ENCODE assay signal across 13 cellular contexts in genomic region chr19:14559916-14560775, GRCh38. TPM values are rescaled to one million over a fixed set of nuclear protein-coding genes. Genes with fewer than 3 reads are reported as not detected.
DNase-seq lines count a peak whose midpoint lies in the region; ATAC-seq and TF ChIP-seq lines count a peak whose summit lies in the region.
"Had no signal": no experiment of that assay in that cellular context is flagged by ENCODE, and none has a peak within 500 bp of the region (broad histone marks: within the 10 kb centered on the region; RNA-seq: fewer than 3 reads in every experiment).

No MANE protein-coding gene starts in this region.

- no peak for TF ChIP-seq POLR2A in spleen (IDR thresholded peaks at IDR 0.05)

- H3K4me2 ChIP-seq in Karpas-422 (ENCODE audit: low read depth, low read length, poor library complexity, severe bottlenecking) (peak overlapping the region; percentile 83), SK-N-SH (no peak overlapping the region)

- H4K20me1 ChIP-seq in Karpas-422 (ENCODE audit: insufficient read depth, low read depth, low read length) (peaks cover 8% of the 10 kb centered on the region; the same call in 1 of the 2 replicates), SK-N-SH (ENCODE audit: insufficient read depth) (no peaks in the 10 kb centered on the region; the same call in 1 of the 2 replicates)

- H3K4me1 ChIP-seq in Karpas-422 (ENCODE audit: low read length) (peaks cover 37% of the 10 kb centered on the region), adipocyte (ENCODE audit: control insufficient read depth, insufficient read depth, low read length) (peaks cover 35% of the 10 kb centered on the region), iPS-15b (ENCODE audit: control insufficient read depth, insufficient read depth, low read length) (peaks cover 12% of the 10 kb centered on the region), spleen (peaks cover 12 to 75% (median 48%) of the 10 kb centered on the region in 6 donors), SK-N-SH (ENCODE audit: control insufficient read depth in 1 of 2, insufficient read depth in 2 of 2, low read depth in 1 of 2, low read length in 1 of 2) (peaks cover 0 to 15% of the 10 kb centered on the region in 2 experiments; a peak in 1 of 4 replicates)

- peaks cover 49% of the 10 kb centered on the region for H3K79me2 ChIP-seq in Karpas-422 (ENCODE audit: low read length)
- peaks cover 6% of the 10 kb centered on the region for H3K79me2 ChIP-seq in SK-N-SH (ENCODE audit: insufficient read depth)

- TF ChIP-seq CTCF in spleen (IDR thresholded peaks at IDR 0.05 in 8 of 11, conservative IDR thresholded peaks at IDR 0.05 in 3 of 11) (no peak), SK-N-SH (IDR thresholded peaks at IDR 0.05) (no peak)

- POLR2A ChIA-PET in SK-N-SH (lab: Yijun Ruan, JAX), result no interaction called here

- CTCF ChIA-PET in SK-N-SH (lab: Yijun Ruan, JAX), result no interaction called here

- no peak for TF ChIP-seq RAD21 in SK-N-SH (IDR thresholded peaks at IDR 0.05; ENCODE audit: low read length)

- no peak for ATAC-seq in HG03520 (IDR thresholded peaks at IDR 0.05; ENCODE audit: unreplicated experiment)

- H3K27me3 ChIP-seq in Karpas-422 (ENCODE audit: low read length), result no peaks in the 10 kb centered on the region
- no peaks in the 10 kb centered on the region for H3K27me3 ChIP-seq in adipocyte (replicated peaks; ENCODE audit: control insufficient read depth, insufficient read depth, low read length)
- H3K27me3 ChIP-seq in iPS-15b (ENCODE audit: control insufficient read depth, insufficient read depth, low read length), result no peaks in the 10 kb centered on the region
- H3K27me3 ChIP-seq in spleen (replicated peaks in 1 of 7), result no peaks in the 10 kb centered on the region
- no peaks in the 10 kb centered on the region for H3K27me3 ChIP-seq in SK-N-SH (ENCODE audit: insufficient read depth)

- H3K9ac ChIP-seq in Karpas-422 (ENCODE audit: low read length) (peak overlapping the region; percentile 56; the same call in 1 of the 2 replicates), adipocyte (ENCODE audit: low read length) (peak overlapping the region; percentile 79), iPS-15b (ENCODE audit: low read depth, low read length) (peak overlapping the region; percentile 24), SK-N-SH (no peak overlapping the region)

- H3K36me3 ChIP-seq in Karpas-422 (ENCODE audit: insufficient read depth, low read length) (no peaks in the 10 kb centered on the region), adipocyte (ENCODE audit: control insufficient read depth, insufficient read depth, low read length, severe bottlenecking) (peaks cover 12% of the 10 kb centered on the region), iPS-15b (ENCODE audit: control insufficient read depth, insufficient read depth, low read length) (peaks cover 3% of the 10 kb centered on the region), spleen (peaks cover 0 to 42% (median 15%) of the 10 kb centered on the region in 6 donors), SK-N-SH (replicated peaks in 1 of 2; ENCODE audit: control insufficient read depth in 1 of 2, insufficient read depth in 2 of 2, low read length in 1 of 2) (peaks cover 0 to 5% of the 10 kb centered on the region in 2 experiments)

- no peak for DNase-seq in Karpas-422
- no peak for DNase-seq in adipocyte (ENCODE audit: low read depth)
- DNase-seq in spleen, result no peak
- DNase-seq in SK-N-SH, result no peak
- DNase-seq in middle frontal gyrus (ENCODE audit: extremely low spot score, low spot score), result no peak
- DNase-seq: activated naive CD8-positive, alpha-beta T cell treated with anti-CD3 and anti-CD28 coated beads for 36 hours; DMS79; erythroblast; NCI-H1417 treated with DMSO at 0.1 percent for 48 hours; stimulated activated naive CD4-positive, alpha-beta T cell treated with Interleukin-2 at 50 U/mL for 16 hours; WERI-Rb-1 had no signal

- H3K4me3 ChIP-seq in Karpas-422 (ENCODE audit: low read length) (no peak overlapping the region), adipocyte (ENCODE audit: low read length) (no peak overlapping the region), iPS-15b (ENCODE audit: low read depth, low read length) (no peak overlapping the region), spleen (no peak overlapping the region), SK-N-SH (ENCODE audit: low read depth in 2 of 2, low read length in 1 of 2) (no peak overlapping the region)

- whole genome bisulfite sequencing in spleen, 5 donors, result 59 to 69% (median 62%) methylated on average over 27 to 28 of the region's 28 CpGs
- 92% methylated on average over 24 of the region's 28 CpGs for WGBS in SK-N-SH (ENCODE audit: low lambda C conversion rate)

- H3F3A ChIP-seq in SK-N-SH (replicated peaks; ENCODE audit: insufficient read depth), result no peaks in the 10 kb centered on the region

- no peaks in the 10 kb centered on the region for H3K9me2 ChIP-seq in Karpas-422 (replicated peaks; ENCODE audit: insufficient read depth, low read length)
- no peaks in the 10 kb centered on the region for H3K9me2 ChIP-seq in SK-N-SH

- no peak for TF ChIP-seq EP300 in SK-N-SH (IDR thresholded peaks at IDR 0.05; ENCODE audit: borderline replicate concordance in 1 of 2, low read depth in 1 of 2, low read length in 1 of 2)

- H2AFZ ChIP-seq in Karpas-422 (ENCODE audit: low read length) (no peak overlapping the region), SK-N-SH (ENCODE audit: low read depth) (no peak overlapping the region)

- peak overlapping the region; percentile 84 for H3K27ac ChIP-seq in Karpas-422 (ENCODE audit: low read length)
- H3K27ac ChIP-seq in spleen, result peak overlapping the region in 6 of 8 donors; percentile 5 to 64 (median 56)
- no peak overlapping the region for H3K27ac ChIP-seq in SK-N-SH (ENCODE audit: low read depth in 2 of 2, low read length in 1 of 2)
- H3K27ac ChIP-seq: WERI-Rb-1 had no signal

- H3K9me3 ChIP-seq in Karpas-422 (ENCODE audit: low read length) (no peaks in the 10 kb centered on the region), adipocyte (ENCODE audit: control insufficient read depth, low read length) (no peaks in the 10 kb centered on the region), iPS-15b (ENCODE audit: control insufficient read depth, insufficient read depth, low read length) (no peaks in the 10 kb centered on the region), spleen (no peaks in the 10 kb centered on the region), SK-N-SH (no peaks in the 10 kb centered on the region)

- intact Hi-C loops in spleen (cut with DNase I; ENCODE audit: low total_unique reads), result no loop called here

TF ChIP-seq in SK-N-SH, 30 proteins besides CTCF, POLR2A, EP300 and RAD21 (continues in another document):
- TF ChIP-seq USF2 (IDR thresholded peaks at IDR 0.05; ENCODE audit: borderline replicate concordance, low read depth, low read length), result no peak
- TF ChIP-seq NRF1 (IDR thresholded peaks at IDR 0.05; ENCODE audit: low read depth, low read length), result no peak
- TF ChIP-seq IRF3 (IDR thresholded peaks at IDR 0.05; ENCODE audit: low read depth, low read length), result no peak
- TF ChIP-seq JUND (IDR thresholded peaks at IDR 0.05), result no peak
- TF ChIP-seq MXI1 (IDR thresholded peaks at IDR 0.05; ENCODE audit: low read depth, low read length), result no peak
- no peak for TF ChIP-seq YY1 (IDR thresholded peaks at IDR 0.05; ENCODE audit: low read depth)

RNA-seq across cellular contexts. Expression of gene NDUFB7, which starts 11.7 kb away (rescaled TPM):
- total RNA-seq in Karpas-422 (2014; rRNA removed; shearing (Covaris generic); ENCODE audit: low replicate concordance), result 230 and 370 TPM in 2 replicates
- 100 to 1,000 TPM in 3 of 7 donors, 10 to 100 TPM in 4; 77.2 to 185 (median 92.3) TPM for total RNA-seq in spleen
- polyA plus RNA-seq in spleen, result 100 to 1,000 TPM; 283 to 374 (median 336) TPM
- polyA plus RNA-seq in SK-N-SH (2012; rRNA removed), result 458 and 465 TPM in 2 replicates
- polyA plus RNA-seq in SK-N-SH (2012; cell fraction: cytosol; rRNA removed), result 199 and 306 TPM in 2 replicates
- 166 and 323 TPM in 2 replicates for polyA plus RNA-seq in SK-N-SH (2012; cell fraction: nucleus; rRNA removed)

RNA-seq across cellular contexts. Expression of gene CLEC17A, which starts 22.7 kb away (rescaled TPM):
- 7.4 and 17.6 TPM in 2 replicates for total RNA-seq in Karpas-422 (2014; rRNA removed; shearing (Covaris generic); ENCODE audit: low replicate concordance)
- total RNA-seq in spleen, result 10 to 100 TPM; 17.9 to 40.1 (median 23.6) TPM
- polyA plus RNA-seq in spleen (10 to 100 TPM; 20.1 to 47.6 (median 23.3) TPM), SK-N-SH (2012; rRNA removed) (0.05 TPM in 1 of 2 replicates, not detected in the other)
- 0.01 TPM in 1 of 2 replicates, not detected in the other for polyA plus RNA-seq in SK-N-SH (2012; cell fraction: cytosol; rRNA removed)
- 0.15 and 0.19 TPM in 2 replicates for polyA plus RNA-seq in SK-N-SH (2012; cell fraction: nucleus; rRNA removed)

RNA-seq across cellular contexts. Expression of gene TECR, which starts 30.8 kb away (rescaled TPM):
- total RNA-seq in Karpas-422 (2014; rRNA removed; shearing (Covaris generic); ENCODE audit: low replicate concordance), result 45.1 and 81.4 TPM in 2 replicates
- 10 to 100 TPM; 51.6 to 92.2 (median 60.9) TPM for total RNA-seq in spleen
- polyA plus RNA-seq in spleen, result 10 to 100 TPM; 75.8 to 89.0 (median 76.6) TPM
- polyA plus RNA-seq in SK-N-SH (2012; rRNA removed), result 87.9 and 110 TPM in 2 replicates
- polyA plus RNA-seq in SK-N-SH (2012; cell fraction: cytosol; rRNA removed), result 32.4 and 57.6 TPM in 2 replicates
- polyA plus RNA-seq in SK-N-SH (2012; cell fraction: nucleus; rRNA removed), result 142 and 144 TPM in 2 replicates

RNA-seq across cellular contexts. Expression of gene DNAJB1, which starts 41.9 kb away (rescaled TPM):
- 39.7 and 49.0 TPM in 2 replicates for total RNA-seq in Karpas-422 (2014; rRNA removed; shearing (Covaris generic); ENCODE audit: low replicate concordance)
- total RNA-seq in spleen, result 100 to 1,000 TPM in 1 of 7 donors, 10 to 100 TPM in 6; 33.9 to 157 (median 43.0) TPM
- polyA plus RNA-seq in spleen, result 10 to 100 TPM; 12.6 to 29.4 (median 19.7) TPM
- polyA plus RNA-seq in SK-N-SH (2012; rRNA removed), result 95.7 and 103 TPM in 2 replicates
- 95.9 and 110 TPM in 2 replicates for polyA plus RNA-seq in SK-N-SH (2012; cell fraction: cytosol; rRNA removed)
- 65.8 and 66.3 TPM in 2 replicates for polyA plus RNA-seq in SK-N-SH (2012; cell fraction: nucleus; rRNA removed)

Comparison
In these comparisons a context has a peak if more than half of its experiments do, and no peak if none do; other contexts are left out.
1. H3K27ac ChIP-seq: peak in Karpas-422 (single experiment) and spleen (6 of 8); none in SK-N-SH (0 of 2).